Comparison of ENCODE assay signal across 9 cellular contexts in genomic region chr6:36598739-36599318, GRCh38. TPM values are rescaled to one million over a fixed set of nuclear protein-coding genes. Genes with fewer than 3 reads are reported as not detected.
DNase-seq lines count a peak whose midpoint lies in the region; ATAC-seq, FAIRE-seq and TF ChIP-seq lines count a peak whose summit lies in the region.
"Had no signal": no experiment of that assay in that cellular context is flagged by ENCODE, and none has a peak within 500 bp of the region (broad histone marks: within the 10 kb centered on the region; RNA-seq: fewer than 3 reads in every experiment).

No MANE protein-coding gene starts in this region.

- peaks cover 94% of the 10 kb centered on the region for H4K20me1 ChIP-seq in PC-3 (ENCODE audit: low read length)
- H4K20me1 ChIP-seq in endothelial cell of umbilical vein (replicated peaks; ENCODE audit: control insufficient read depth, extremely low read depth, insufficient read depth, low read length) = peaks cover 39% of the 10 kb centered on the region

- no peaks in the 10 kb centered on the region for H3K9me3 ChIP-seq in CD4-positive, alpha-beta memory T cell (ENCODE audit: control insufficient read depth in 1 of 2, low read length in 2 of 2)
- H3K9me3 ChIP-seq in PC-3 (ENCODE audit: low read length) (no peaks in the 10 kb centered on the region), endothelial cell of umbilical vein (replicated peaks; ENCODE audit: control insufficient read depth, insufficient read depth, low read length) (no peaks in the 10 kb centered on the region), ovary (no peaks in the 10 kb centered on the region)

- intact Hi-C loops in CD4-positive, alpha-beta memory T cell (cut with micrococcal nuclease) = no loop called here
- intact Hi-C loops in PC-3 (cut with micrococcal nuclease) (no loop called here), endothelial cell of umbilical vein (cut with micrococcal nuclease) (no loop called here), ovary (cut with DNase I) (loop anchor here in 2 of 4 donors (5.0 to 10.0 kb wide), 2 partner anchors 154 to 177 kb away; partner anchors contain the start of genes KCTD20 (in 1 of the 2) and PXT1 (in 1 of the 2))

- H3K4me1 ChIP-seq in CD4-positive, alpha-beta memory T cell (ENCODE audit: insufficient read depth, low read length) = peaks cover 72% of the 10 kb centered on the region
- peaks cover 36% of the 10 kb centered on the region for H3K4me1 ChIP-seq in PC-3 (ENCODE audit: insufficient read depth, low read length)
- H3K4me1 ChIP-seq in endothelial cell of umbilical vein (ENCODE audit: control insufficient read depth, extremely low read depth, insufficient read depth, low read length) = peaks cover 28% of the 10 kb centered on the region
- peaks cover 16% of the 10 kb centered on the region for H3K4me1 ChIP-seq in ovary (ENCODE audit: insufficient read depth)

- H3K27me3 ChIP-seq in CD4-positive, alpha-beta memory T cell (ENCODE audit: insufficient read depth, low read length) = no peaks in the 10 kb centered on the region
- H3K27me3 ChIP-seq in PC-3 (ENCODE audit: low read length) (no peaks in the 10 kb centered on the region), endothelial cell of umbilical vein (ENCODE audit: control insufficient read depth in 2 of 2, insufficient read depth in 2 of 2, low read length in 2 of 2) (no peaks in the 10 kb centered on the region), ovary (no peaks in the 10 kb centered on the region)

- H3K36me3 ChIP-seq in CD4-positive, alpha-beta memory T cell (ENCODE audit: insufficient read depth, low read length) = peaks cover 70% of the 10 kb centered on the region
- H3K36me3 ChIP-seq in PC-3 (ENCODE audit: low read depth, low read length) (peaks cover 92% of the 10 kb centered on the region), endothelial cell of umbilical vein (ENCODE audit: control insufficient read depth in 2 of 2, extremely low read depth in 1 of 2, insufficient read depth in 2 of 2, low read length in 2 of 2) (peaks cover 52 to 57% of the 10 kb centered on the region in 2 experiments), ovary (no peaks in the 10 kb centered on the region)

- TF ChIP-seq POLR2A in endothelial cell of umbilical vein (IDR thresholded peaks at IDR 0.05; ENCODE audit: low read depth, low read length) (no peak), ovary (IDR thresholded peaks at IDR 0.05) (no peak)

- TF ChIP-seq CTCF in PC-3 (conservative IDR thresholded peaks at IDR 0.05; ENCODE audit: low read depth, low read length) = no peak
- TF ChIP-seq CTCF in endothelial cell of umbilical vein (IDR thresholded peaks at IDR 0.05; ENCODE audit: extremely low read depth in 1 of 2, insufficient read depth in 1 of 2, low read depth in 1 of 2, low read length in 2 of 2) = no peak
- TF ChIP-seq CTCF in ovary (IDR thresholded peaks at IDR 0.05) = no peak

- no peaks in the 10 kb centered on the region for H3K9me2 ChIP-seq in PC-3 (replicated peaks; ENCODE audit: low read length)

- H3K36me3 Mint-ChIP-seq in CD4-positive, alpha-beta memory T cell = peaks cover 82 to 91% of the 10 kb centered on the region in 2 donors

- TF ChIP-seq EP300 in ovary (IDR thresholded peaks at IDR 0.05) = no peak

- no peak for FAIRE-seq in endothelial cell of umbilical vein (lab: Jason Lieb, UNC)

- CTCF ChIA-PET in CD4-positive, alpha-beta memory T cell (lab: Charles Lee; ENCODE audit: partially characterized antibody) = interaction anchor here (0.7 to 3.4 kb wide), 12 partner anchors 8 to 286 kb away, joined by 3 to 23 read pairs (median 5); no protein-coding TSS in a partner anchor
- CTCF ChIA-PET in PC-3 (lab: Charles Lee) = no interaction called here
- CTCF ChIA-PET in endothelial cell of umbilical vein (lab: Charles Lee) = interaction anchor here (1.0 to 1.9 kb wide), 4 partner anchors 8 to 170 kb away, joined by 3 to 8 read pairs (median 6); no protein-coding TSS in a partner anchor

- no peaks in the 10 kb centered on the region for H3K27me3 Mint-ChIP-seq in CD4-positive, alpha-beta memory T cell

- no peak overlapping the region for H3K9ac ChIP-seq in PC-3 (ENCODE audit: low read length)
- no peak overlapping the region for H3K9ac ChIP-seq in endothelial cell of umbilical vein (replicated peaks; ENCODE audit: extremely low read depth, insufficient read depth, low read length)

- peaks cover 17% of the 10 kb centered on the region for H3F3A ChIP-seq in PC-3 (ENCODE audit: low read length, unreplicated experiment)

- H2AFZ ChIP-seq in PC-3 (ENCODE audit: low read length) (no peak overlapping the region), endothelial cell of umbilical vein (ENCODE audit: low read depth, low read length) (no peak overlapping the region)

- peaks cover 42 to 83% (median 58%) of the 10 kb centered on the region in 4 donors for H3K4me1 Mint-ChIP-seq in CD4-positive, alpha-beta memory T cell

- peak overlapping the region; percentile 84 to 97 (median 91) for H3K27ac Mint-ChIP-seq in CD4-positive, alpha-beta memory T cell

- H3K4me3 ChIP-seq in CD4-positive, alpha-beta memory T cell (ENCODE audit: low read length in 2 of 2) = peak overlapping the region; percentile 6 to 89
- peak overlapping the region; percentile 88 for H3K4me3 ChIP-seq in PC-3 (ENCODE audit: low read length)
- peak overlapping the region in 2 of 3 experiments; percentile 76 to 100 for H3K4me3 ChIP-seq in endothelial cell of umbilical vein (replicated peaks in 1 of 3; ENCODE audit: insufficient read depth in 1 of 3, low read depth in 1 of 3, low read length in 3 of 3)
- H3K4me3 ChIP-seq in ovary = peak overlapping the region; percentile 32

- ATAC-seq in PC-3 (no peak), GM19324 (IDR thresholded peaks at IDR 0.05; ENCODE audit: low FRiP score, unreplicated experiment) (no peak)

- H3K9me3 Mint-ChIP-seq in CD4-positive, alpha-beta memory T cell = peaks cover 0 to 22% (median 0%) of the 10 kb centered on the region in 8 donors

- H3K9me1 ChIP-seq in endothelial cell of umbilical vein (replicated peaks; ENCODE audit: control insufficient read depth, extremely low read depth, insufficient read depth, low read length) = no peaks in the 10 kb centered on the region

- dilution Hi-C loops in endothelial cell of umbilical vein (cut with MboI; ENCODE audit: extremely low pct_ligation_motif_present, low sequenced_read_pairs) = no loop called here

- H3K27ac ChIP-seq in CD4-positive, alpha-beta memory T cell (ENCODE audit: low read depth, low read length) = peak overlapping the region; percentile 94
- no peak overlapping the region for H3K27ac ChIP-seq in PC-3 (ENCODE audit: low read length)
- no peak overlapping the region for H3K27ac ChIP-seq in endothelial cell of umbilical vein (ENCODE audit: insufficient read depth, low read depth, low read length)
- no peak overlapping the region for H3K27ac ChIP-seq in ovary
- H3K27ac ChIP-seq: HL-60 had no signal

- peak overlapping the region; percentile 89 for H3K4me2 ChIP-seq in PC-3 (ENCODE audit: low read length)
- H3K4me2 ChIP-seq in endothelial cell of umbilical vein (ENCODE audit: insufficient read depth, low read length) = peak overlapping the region; percentile 96

- 26 to 32% (median 31%) methylated on average over 11 of the region's 11 CpGs for WGBS in ovary, 3 donors

- in situ Hi-C loops in ACHN (cut with HindIII; ENCODE audit: low pct_ligation_motif_present, low pct_unique_long_range_greater_than_20kb, low sequenced_read_pairs) = no loop called here

- peak overlapping the region; percentile 88 to 100 (median 96) for H3K4me3 Mint-ChIP-seq in CD4-positive, alpha-beta memory T cell

- H3K79me2 ChIP-seq in PC-3 (ENCODE audit: low read length) (peaks cover 97% of the 10 kb centered on the region), endothelial cell of umbilical vein (ENCODE audit: control insufficient read depth, insufficient read depth, low read length) (peaks cover 95% of the 10 kb centered on the region)

- peak in 1 of 5 donors; percentile 17 for DNase-seq in CD4-positive, alpha-beta memory T cell
- DNase-seq in PC-3 = no peak
- no peak for DNase-seq in endothelial cell of umbilical vein (ENCODE audit: low read depth, low spot score)
- peak in 2 of 5 donors; percentile 1 to 2 for DNase-seq in ovary
- no peak for DNase-seq in ACHN
- DNase-seq in SKM-1 (lab: John Stamatoyannopoulos, UW; ENCODE audit: unreplicated experiment) = no peak
- DNase-seq in NCI-H2196 treated with DMSO at 0.1 percent for 48 hours (lab: John Stamatoyannopoulos, UW; ENCODE audit: unreplicated experiment) = no peak

- BruUV-seq in PC-3 (replicated peaks; lab: Mats Ljungman, UMichigan) (no TSS peak), endothelial cell of umbilical vein (replicated peaks; lab: Mats Ljungman, UMichigan) (no TSS peak)

- POLR2A ChIA-PET in CD4-positive, alpha-beta memory T cell (lab: Charles Lee; ENCODE audit: partially characterized antibody) = interaction anchor here (0.7 to 12.4 kb wide), 11 partner anchors 10 to 155 kb away, joined by 3 to 214 read pairs (median 6); partner anchors contain the start of genes CDKN1A, KCTD20 and STK38
- POLR2A ChIA-PET in PC-3 (lab: Charles Lee; ENCODE audit: unreplicated experiment) = interaction anchor here (0.7 to 0.8 kb wide), 2 partner anchors 13 to 478 kb away, joined by 3 read pairs; no protein-coding TSS in a partner anchor
- POLR2A ChIA-PET in endothelial cell of umbilical vein (lab: Charles Lee) = interaction anchor here (0.8 to 1.4 kb wide), 4 partner anchors 8 to 19 kb away, joined by 4 to 13 read pairs (median 5); no protein-coding TSS in a partner anchor

RNA-seq across cellular contexts. Expression of gene SRSF3, which starts 4.7 kb away (rescaled TPM):
- total RNA-seq in CD4-positive, alpha-beta memory T cell = 100 to 1,000 TPM; 337 to 350 TPM
- 100 to 1,000 TPM; 293 to 328 TPM for polyA plus RNA-seq in CD4-positive, alpha-beta memory T cell
- total RNA-seq in PC-3 (2014; rRNA removed) (206 and 297 TPM in 2 replicates), endothelial cell of umbilical vein (393 and 422 TPM in 2 replicates), ovary (100 to 1,000 TPM; 146 to 345 (median 280) TPM)
- polyA plus RNA-seq in endothelial cell of umbilical vein (308 and 317 TPM in 2 replicates), ovary (100 to 1,000 TPM; 244 to 267 TPM)
- 335 and 360 TPM in 2 replicates for polyA plus RNA-seq in endothelial cell of umbilical vein (2011; cell fraction: cytosol; rRNA removed)
- 386 and 564 TPM in 2 replicates for polyA plus RNA-seq in endothelial cell of umbilical vein (2011; cell fraction: nucleus; rRNA removed)
- 335 and 360 TPM in 2 replicates for polyA plus RNA-seq in endothelial cell of umbilical vein (2012)
- polyA minus RNA-seq in endothelial cell of umbilical vein = 197 and 229 TPM in 2 replicates
- polyA minus RNA-seq in endothelial cell of umbilical vein (2011; cell fraction: cytosol; rRNA and poly(A)+ RNA removed) = 109 TPM
- 251 and 283 TPM in 2 replicates for polyA minus RNA-seq in endothelial cell of umbilical vein (2011; cell fraction: nucleus; rRNA and poly(A)+ RNA removed)

RNA-seq across cellular contexts. Expression of gene STK38, which starts 51.5 kb away (rescaled TPM):
- 100 to 1,000 TPM; 186 to 190 TPM for total RNA-seq in CD4-positive, alpha-beta memory T cell
- 100 to 1,000 TPM in 1 of 2 donors, 10 to 100 TPM in 1; 54.3 to 124 TPM for polyA plus RNA-seq in CD4-positive, alpha-beta memory T cell
- total RNA-seq in PC-3 (2014; rRNA removed) (25.7 and 26.9 TPM in 2 replicates), endothelial cell of umbilical vein (26.9 and 30.3 TPM in 2 replicates), ovary (10 to 100 TPM in 6 of 7 donors, 1 to 10 TPM in 1; 8.9 to 24.2 (median 15.5) TPM)
- polyA plus RNA-seq in endothelial cell of umbilical vein (10.1 and 10.2 TPM in 2 replicates), ovary (10 to 100 TPM in 1 of 2 donors, 1 to 10 TPM in 1; 9.0 to 35.4 TPM)
- 12.0 and 12.3 TPM in 2 replicates for polyA plus RNA-seq in endothelial cell of umbilical vein (2011; cell fraction: cytosol; rRNA removed)
- 34.5 and 41.1 TPM in 2 replicates for polyA plus RNA-seq in endothelial cell of umbilical vein (2011; cell fraction: nucleus; rRNA removed)
- polyA plus RNA-seq in endothelial cell of umbilical vein (2012) = 18.6 and 24.8 TPM in 2 replicates
- 11.3 and 12.7 TPM in 2 replicates for polyA minus RNA-seq in endothelial cell of umbilical vein
- 11.2 TPM for polyA minus RNA-seq in endothelial cell of umbilical vein (2011; cell fraction: cytosol; rRNA and poly(A)+ RNA removed)
- polyA minus RNA-seq in endothelial cell of umbilical vein (2011; cell fraction: nucleus; rRNA and poly(A)+ RNA removed) = 11.1 and 15.0 TPM in 2 replicates

Comparison
In these comparisons a context has a peak if more than half of its experiments do, and no peak if none do; other contexts are left out.
1. H3K4me3 ChIP-seq: peak in every context shown above with its lines; median percentile 88 in PC-3; 88 in endothelial cell of umbilical vein; 48 in CD4-positive, alpha-beta memory T cell; 32 in ovary.